9 cellular contexts compared by ENCODE assay signal in the genomic region with DNA sequence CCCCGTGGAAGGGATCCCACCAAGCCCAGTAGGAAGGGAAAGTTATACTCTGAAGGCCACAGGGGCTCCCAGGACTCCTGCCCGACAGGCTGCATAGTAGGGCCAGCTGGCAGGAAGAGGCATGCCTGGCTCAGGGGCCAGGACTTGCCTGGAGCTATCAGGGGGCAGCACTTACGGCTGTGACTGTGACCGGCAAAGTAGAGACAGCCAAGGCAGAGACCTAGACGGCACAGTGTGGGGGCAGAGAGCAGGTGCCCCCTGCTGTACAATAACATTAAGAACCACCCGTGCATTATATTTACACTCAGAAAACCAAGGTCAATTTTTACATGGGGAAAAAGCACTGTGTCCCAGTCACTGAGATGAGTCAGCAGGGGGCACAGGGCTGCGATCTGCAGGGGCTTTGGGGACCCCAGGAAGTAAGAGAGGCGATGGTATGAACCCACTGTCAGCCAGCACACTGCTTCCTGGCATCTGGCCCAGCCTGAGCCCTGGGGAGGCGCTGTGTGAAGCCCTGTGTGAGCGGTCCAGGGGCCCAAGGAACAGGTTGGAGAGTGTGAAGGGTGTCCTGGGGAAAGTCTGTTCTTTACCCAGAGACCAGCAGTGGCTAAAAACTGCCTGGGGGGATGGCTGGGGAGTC. TPM values are rescaled to one million over a fixed set of nuclear protein-coding genes. Genes with fewer than 3 reads are reported as not detected.
DNase-seq lines count a peak whose midpoint lies in the region; ATAC-seq and TF ChIP-seq lines count a peak whose summit lies in the region.
"Had no signal": no experiment of that assay in that cellular context is flagged by ENCODE, and none has a peak within 500 bp of the region (broad histone marks: within the 10 kb centered on the region; RNA-seq: fewer than 3 reads in every experiment).

No MANE protein-coding gene starts in this region.

- peak; percentile 78 for DNase-seq in activated effector memory CD4-positive, alpha-beta T cell treated with anti-CD3 and anti-CD28 coated beads, Interleukin-2, amount 50 U/mL, for 16 hours
- DNase-seq in activated effector memory CD4-positive, alpha-beta T cell treated with Interleukin-2 at 50 U/mL for 16 hours, result no peak
- DNase-seq in stimulated activated CD8-positive, alpha-beta memory T cell treated with anti-CD3 and anti-CD28 coated beads, Interleukin-4, amount 100 ng/mL, for 48 hours, result peak; percentile 56
- DNase-seq in NCI-H2107 treated with DMSO at 0.1 percent for 48 hours (lab: John Stamatoyannopoulos, UW; ENCODE audit: unreplicated experiment) (no peak), NCI-H1048 (lab: John Stamatoyannopoulos, UW) (no peak)
- DNase-seq: Calu3 had no signal

- peak; percentile 45 for ATAC-seq in SK-N-SH treated with all-trans-retinoic acid at 6 μM for 48 hours
- ATAC-seq in esophagus mucosa, result peak; percentile 4
- no peak for ATAC-seq in GM21515 (IDR thresholded peaks at IDR 0.05; ENCODE audit: unreplicated experiment)

TF ChIP-seq in SK-N-SH treated with all-trans-retinoic acid at 6 μM for 48 hours, 23 proteins besides CTCF, POLR2A, EP300 and RAD21:
- TF ChIP-seq, protein P1, sequence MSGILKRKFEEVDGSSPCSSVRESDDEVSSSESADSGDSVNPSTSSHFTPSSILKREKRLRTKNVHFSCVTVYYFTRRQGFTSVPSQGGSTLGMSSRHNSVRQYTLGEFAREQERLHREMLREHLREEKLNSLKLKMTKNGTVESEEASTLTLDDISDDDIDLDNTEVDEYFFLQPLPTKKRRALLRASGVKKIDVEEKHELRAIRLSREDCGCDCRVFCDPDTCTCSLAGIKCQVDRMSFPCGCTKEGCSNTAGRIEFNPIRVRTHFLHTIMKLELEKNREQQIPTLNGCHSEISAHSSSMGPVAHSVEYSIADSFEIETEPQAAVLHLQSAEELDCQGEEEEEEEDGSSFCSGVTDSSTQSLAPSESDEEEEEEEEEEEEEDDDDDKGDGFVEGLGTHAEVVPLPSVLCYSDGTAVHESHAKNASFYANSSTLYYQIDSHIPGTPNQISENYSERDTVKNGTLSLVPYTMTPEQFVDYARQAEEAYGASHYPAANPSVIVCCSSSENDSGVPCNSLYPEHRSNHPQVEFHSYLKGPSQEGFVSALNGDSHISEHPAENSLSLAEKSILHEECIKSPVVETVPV (CRISPR knock-in tag; IDR thresholded peaks at IDR 0.05), result no peak
- TF ChIP-seq TOX (CRISPR knock-in tag; IDR thresholded peaks at IDR 0.05; ENCODE audit: borderline replicate concordance) (no peak), ZFP3 (CRISPR knock-in tag; IDR thresholded peaks at IDR 0.05) (no peak), PPARA (CRISPR knock-in tag; IDR thresholded peaks at IDR 0.05; ENCODE audit: borderline replicate concordance) (no peak), ZNF70 (CRISPR knock-in tag; IDR thresholded peaks at IDR 0.05) (no peak), SNAI2 (CRISPR knock-in tag; IDR thresholded peaks at IDR 0.05) (no peak), RARB (CRISPR knock-in tag; IDR thresholded peaks at IDR 0.05) (no peak), GLIS3 (CRISPR knock-in tag; IDR thresholded peaks at IDR 0.05) (no peak), BACH2 (CRISPR knock-in tag; IDR thresholded peaks at IDR 0.05; ENCODE audit: borderline replicate concordance) (no peak), OSR1 (CRISPR knock-in tag; IDR thresholded peaks at IDR 0.05) (no peak), ZC3H10 (CRISPR knock-in tag; IDR thresholded peaks at IDR 0.05) (no peak), ZNF8 (CRISPR knock-in tag; IDR thresholded peaks at IDR 0.05) (no peak)
- TF ChIP-seq, protein P2, sequence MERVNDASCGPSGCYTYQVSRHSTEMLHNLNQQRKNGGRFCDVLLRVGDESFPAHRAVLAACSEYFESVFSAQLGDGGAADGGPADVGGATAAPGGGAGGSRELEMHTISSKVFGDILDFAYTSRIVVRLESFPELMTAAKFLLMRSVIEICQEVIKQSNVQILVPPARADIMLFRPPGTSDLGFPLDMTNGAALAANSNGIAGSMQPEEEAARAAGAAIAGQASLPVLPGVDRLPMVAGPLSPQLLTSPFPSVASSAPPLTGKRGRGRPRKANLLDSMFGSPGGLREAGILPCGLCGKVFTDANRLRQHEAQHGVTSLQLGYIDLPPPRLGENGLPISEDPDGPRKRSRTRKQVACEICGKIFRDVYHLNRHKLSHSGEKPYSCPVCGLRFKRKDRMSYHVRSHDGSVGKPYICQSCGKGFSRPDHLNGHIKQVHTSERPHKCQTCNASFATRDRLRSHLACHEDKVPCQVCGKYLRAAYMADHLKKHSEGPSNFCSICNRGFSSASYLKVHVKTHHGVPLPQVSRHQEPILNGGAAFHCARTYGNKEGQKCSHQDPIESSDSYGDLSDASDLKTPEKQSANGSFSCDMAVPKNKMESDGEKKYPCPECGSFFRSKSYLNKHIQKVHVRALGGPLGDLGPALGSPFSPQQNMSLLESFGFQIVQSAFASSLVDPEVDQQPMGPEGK (CRISPR knock-in tag; IDR thresholded peaks at IDR 0.05; ENCODE audit: borderline replicate concordance), result no peak
- TF ChIP-seq, protein P3, sequence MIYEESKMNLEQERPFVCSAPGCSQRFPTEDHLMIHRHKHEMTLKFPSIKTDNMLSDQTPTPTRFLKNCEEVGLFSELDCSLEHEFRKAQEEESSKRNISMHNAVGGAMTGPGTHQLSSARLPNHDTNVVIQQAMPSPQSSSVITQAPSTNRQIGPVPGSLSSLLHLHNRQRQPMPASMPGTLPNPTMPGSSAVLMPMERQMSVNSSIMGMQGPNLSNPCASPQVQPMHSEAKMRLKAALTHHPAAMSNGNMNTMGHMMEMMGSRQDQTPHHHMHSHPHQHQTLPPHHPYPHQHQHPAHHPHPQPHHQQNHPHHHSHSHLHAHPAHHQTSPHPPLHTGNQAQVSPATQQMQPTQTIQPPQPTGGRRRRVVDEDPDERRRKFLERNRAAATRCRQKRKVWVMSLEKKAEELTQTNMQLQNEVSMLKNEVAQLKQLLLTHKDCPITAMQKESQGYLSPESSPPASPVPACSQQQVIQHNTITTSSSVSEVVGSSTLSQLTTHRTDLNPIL (CRISPR knock-in tag; IDR thresholded peaks at IDR 0.05; ENCODE audit: low read depth), result no peak

RNA-seq across cellular contexts. Expression of a gene that starts 9.9 kb away (rescaled TPM):
- total RNA-seq in esophagus mucosa, result 24.5 TPM

RNA-seq across cellular contexts. Expression of a gene that starts 56.8 kb away (rescaled TPM):
- total RNA-seq in esophagus mucosa, result 16.5 TPM

Comparison
In these comparisons a context has a peak if more than half of its experiments do, and no peak if none do; other contexts are left out.
1. DNase-seq: peak in activated effector memory CD4-positive, alpha-beta T cell treated with anti-CD3 and anti-CD28 coated beads, Interleukin-2, amount 50 U/mL, for 16 hours (single experiment) and stimulated activated CD8-positive, alpha-beta memory T cell treated with anti-CD3 and anti-CD28 coated beads, Interleukin-4, amount 100 ng/mL, for 48 hours (single experiment); none in activated effector memory CD4-positive, alpha-beta T cell treated with Interleukin-2 at 50 U/mL for 16 hours (single experiment), NCI-H2107 treated with DMSO at 0.1 percent for 48 hours (single experiment) and NCI-H1048 (single experiment).